In the genomic region with DNA sequence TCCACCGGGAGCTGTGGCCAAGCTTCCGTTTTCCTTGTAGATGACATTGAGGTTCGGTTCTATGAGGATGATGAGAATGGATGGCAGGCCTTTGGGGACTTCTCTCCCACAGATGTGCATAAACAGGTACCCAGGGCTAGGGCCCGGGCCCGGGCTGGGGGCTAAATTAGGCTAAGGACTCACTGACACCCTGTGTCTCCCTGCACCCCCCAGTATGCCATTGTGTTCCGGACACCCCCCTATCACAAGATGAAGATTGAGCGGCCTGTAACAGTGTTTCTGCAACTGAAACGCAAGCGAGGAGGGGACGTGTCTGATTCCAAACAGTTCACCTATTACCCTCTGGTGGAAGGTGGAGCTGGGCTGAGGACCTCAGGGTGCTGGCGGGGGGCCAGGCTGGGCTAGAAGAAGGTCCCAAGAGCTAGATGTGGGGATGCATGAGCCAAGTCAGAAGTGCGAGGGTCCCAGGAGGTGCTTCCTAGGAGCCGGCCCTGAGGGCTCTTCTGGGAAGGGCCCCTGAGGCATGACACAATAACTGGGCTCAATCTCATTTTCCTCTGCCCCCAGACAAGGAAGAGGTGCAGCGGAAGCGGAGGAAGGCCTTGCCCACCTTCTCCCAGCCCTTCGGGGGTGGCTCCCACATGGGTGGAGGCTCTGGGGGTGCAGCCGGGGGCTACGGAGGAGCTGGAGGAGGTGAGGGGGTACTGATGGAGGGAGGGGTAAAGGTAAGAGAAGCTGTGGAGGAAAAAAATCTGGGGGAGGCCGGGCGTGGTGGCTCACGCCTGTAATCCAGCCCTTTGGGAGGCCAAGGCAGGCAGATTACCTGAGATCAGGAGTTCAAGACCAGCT, we compare ENCODE assay signal across 11 cellular contexts. TPM values are rescaled to one million over a fixed set of nuclear protein-coding genes. Genes with fewer than 3 reads are reported as not detected.
DNase-seq lines count a peak whose midpoint lies in the region; ATAC-seq and TF ChIP-seq lines count a peak whose summit lies in the region.
"Had no signal": no experiment of that assay in that cellular context is flagged by ENCODE, and none has a peak within 500 bp of the region (broad histone marks: within the 10 kb centered on the region; RNA-seq: fewer than 3 reads in every experiment).

No MANE protein-coding gene starts in this region.

- no peaks in the 10 kb centered on the region for H3K27me3 Mint-ChIP-seq in activated CD4-positive, alpha-beta T cell treated with anti-CD3 and anti-CD28 coated beads, Interleukin-2, amount 10 ng/mL, durations not matched to agents 24 days and 14 days
- H3K27me3 Mint-ChIP-seq in activated B cell treated with CpG ODN at 0.5 μM for 24 hours = no peaks in the 10 kb centered on the region

- H3K4me1 ChIP-seq in hepatocyte (ENCODE audit: insufficient read depth) (peaks cover 20% of the 10 kb centered on the region), suprapubic skin (peaks cover 68% of the 10 kb centered on the region), mesendoderm (ENCODE audit: control insufficient read depth, low read depth, low read length) (peaks cover 10% of the 10 kb centered on the region)

- TF ChIP-seq CTCF in activated B cell treated with CpG ODN at 0.5 μM for 24 hours (IDR thresholded peaks at IDR 0.05) (no peak), hepatocyte (IDR thresholded peaks at IDR 0.05; ENCODE audit: poor library complexity) (no peak), suprapubic skin (IDR thresholded peaks at IDR 0.05) (no peak)

- no peak overlapping the region for H2BK15ac ChIP-seq in mesendoderm (replicated peaks; ENCODE audit: low read depth)

- no peaks in the 10 kb centered on the region for H3K79me1 ChIP-seq in mesendoderm (ENCODE audit: low read length)

- H3K9me3 ChIP-seq in hepatocyte (ENCODE audit: low read depth) = no peaks in the 10 kb centered on the region
- no peaks in the 10 kb centered on the region for H3K9me3 ChIP-seq in suprapubic skin
- H3K9me3 ChIP-seq: right lobe of liver, SJSA1 had no signal

- H3K27ac ChIP-seq in hepatocyte (peak overlapping the region; percentile 92), suprapubic skin (no peak overlapping the region), mesendoderm (ENCODE audit: low read depth, low read length) (no peak overlapping the region)
- H3K27ac ChIP-seq: SJSA1 had no signal

- no peaks in the 10 kb centered on the region for H3K36me3 ChIP-seq in hepatocyte (replicated peaks; ENCODE audit: insufficient read depth, low read depth)
- peaks cover 21% of the 10 kb centered on the region for H3K36me3 ChIP-seq in suprapubic skin
- no peaks in the 10 kb centered on the region for H3K36me3 ChIP-seq in mesendoderm (ENCODE audit: control insufficient read depth, insufficient read depth, low read length)

- H3K4me1 Mint-ChIP-seq in activated CD4-positive, alpha-beta T cell treated with anti-CD3 and anti-CD28 coated beads, Interleukin-2, amount 10 ng/mL, durations not matched to agents 24 days and 14 days = peaks cover 38% of the 10 kb centered on the region
- peaks cover 51% of the 10 kb centered on the region for H3K4me1 Mint-ChIP-seq in activated B cell treated with CpG ODN at 0.5 μM for 24 hours

- H4K5ac ChIP-seq in mesendoderm (ENCODE audit: low read length) = no peak overlapping the region

- TF ChIP-seq POLR2A in suprapubic skin (IDR thresholded peaks at IDR 0.05) = no peak

- H3K18ac ChIP-seq in mesendoderm (ENCODE audit: low read length) = no peak overlapping the region

- no peak overlapping the region for H2AK5ac ChIP-seq in mesendoderm (ENCODE audit: low read length)

- peak overlapping the region; percentile 90 for H3K4me3 Mint-ChIP-seq in activated CD4-positive, alpha-beta T cell treated with anti-CD3 and anti-CD28 coated beads, Interleukin-2, amount 10 ng/mL, durations not matched to agents 24 days and 14 days
- H3K4me3 Mint-ChIP-seq in activated B cell treated with CpG ODN at 0.5 μM for 24 hours = peak overlapping the region; percentile 94

- no peak overlapping the region for H4K8ac ChIP-seq in mesendoderm (ENCODE audit: low read depth, low read length)

- intact Hi-C loops in activated CD4-positive, alpha-beta T cell treated with anti-CD3 and anti-CD28 coated beads, Interleukin-2, amount 10 ng/mL, durations not matched to agents 24 days and 14 days (cut with micrococcal nuclease) = loop anchor here (1.0 kb wide), 1 partner anchor 168 kb away; no protein-coding TSS in a partner anchor
- intact Hi-C loops in activated B cell treated with CpG ODN at 0.5 μM for 24 hours (cut with micrococcal nuclease) = loop anchor here (1.0 kb wide), 2 partner anchors 23 to 266 kb away; no protein-coding TSS in a partner anchor

- no peak overlapping the region for H3K4me3 ChIP-seq in hepatocyte
- peak overlapping the region; percentile 71 for H3K4me3 ChIP-seq in suprapubic skin
- no peak overlapping the region for H3K4me3 ChIP-seq in mesendoderm (ENCODE audit: low read length)

- no peak overlapping the region for H3K4ac ChIP-seq in mesendoderm (ENCODE audit: low read depth, low read length)

- H3K27ac Mint-ChIP-seq in activated CD4-positive, alpha-beta T cell treated with anti-CD3 and anti-CD28 coated beads, Interleukin-2, amount 10 ng/mL, durations not matched to agents 24 days and 14 days = peak overlapping the region; percentile 73
- H3K27ac Mint-ChIP-seq in activated B cell treated with CpG ODN at 0.5 μM for 24 hours = peak overlapping the region; percentile 97

- H3K4me2 ChIP-seq in hepatocyte (peak overlapping the region; percentile 97), mesendoderm (ENCODE audit: low read length) (no peak overlapping the region)

- POLR2A ChIA-PET in activated B cell treated with CpG ODN at 0.5 μM for 24 hours (lab: Charles Lee) = interaction anchor here (0.6 to 15.2 kb wide), 21 partner anchors 6 to 1657 kb away, joined by 3 to 305 read pairs (median 6); a partner anchor contains a TSS

- CTCF ChIA-PET in activated B cell treated with CpG ODN at 0.5 μM for 24 hours (lab: Charles Lee) = interaction anchor here (0.7 to 2.6 kb wide), 10 partner anchors 8 to 169 kb away, joined by 3 to 24 read pairs (median 6); a partner anchor contains a TSS

- H3K23ac ChIP-seq in mesendoderm (ENCODE audit: low read length) = no peak overlapping the region

- H3K9me2 ChIP-seq in hepatocyte (replicated peaks; ENCODE audit: insufficient read depth) = no peaks in the 10 kb centered on the region

- H2BK5ac ChIP-seq in mesendoderm (ENCODE audit: low read length) = no peak overlapping the region

- H3K27me3 ChIP-seq in hepatocyte = no peaks in the 10 kb centered on the region
- no peaks in the 10 kb centered on the region for H3K27me3 ChIP-seq in suprapubic skin
- H3K27me3 ChIP-seq in mesendoderm (ENCODE audit: insufficient read depth, low read length, poor library complexity) = no peaks in the 10 kb centered on the region
- H3K27me3 ChIP-seq: right lobe of liver, SJSA1 had no signal

- ATAC-seq in activated B cell treated with CpG ODN at 0.5 μM for 24 hours (ENCODE audit: low read depth) (no peak), HG02840 (IDR thresholded peaks at IDR 0.05; ENCODE audit: low FRiP score, unreplicated experiment) (no peak)

- H4K20me1 ChIP-seq in hepatocyte (ENCODE audit: insufficient read depth, poor library complexity, severe bottlenecking) = no peaks in the 10 kb centered on the region

- no peak overlapping the region for H3K9ac ChIP-seq in mesendoderm (ENCODE audit: low read length)

- peaks cover 11% of the 10 kb centered on the region for H3K79me2 ChIP-seq in hepatocyte
- H3K79me2 ChIP-seq in mesendoderm (ENCODE audit: control insufficient read depth, insufficient read depth, low read length) = no peaks in the 10 kb centered on the region

- peaks cover 72% of the 10 kb centered on the region for H3K36me3 Mint-ChIP-seq in activated CD4-positive, alpha-beta T cell treated with anti-CD3 and anti-CD28 coated beads, Interleukin-2, amount 10 ng/mL, durations not matched to agents 24 days and 14 days (ENCODE audit: low read depth)
- H3K36me3 Mint-ChIP-seq in activated B cell treated with CpG ODN at 0.5 μM for 24 hours (ENCODE audit: low read depth) = peaks cover 72% of the 10 kb centered on the region

- WGBS in hepatocyte (ENCODE audit: low lambda C conversion rate, missing lambda C conversion rate) = 97% methylated on average over 19 of the region's 21 CpGs
- WGBS in suprapubic skin = 84% methylated on average over 19 of the region's 21 CpGs
- no CpG with 5 or more reads among the region's 21 CpGs for WGBS in mesendoderm (ENCODE audit: extremely low coverage, insufficient coverage, low lambda C conversion rate)

- peak; percentile 63 for DNase-seq in activated CD4-positive, alpha-beta T cell treated with anti-CD3 and anti-CD28 coated beads, Interleukin-2, amount 10 ng/mL, durations not matched to agents 24 days and 14 days
- no peak for DNase-seq in activated CD4-positive, alpha-beta T cell treated with anti-CD3 and anti-CD28 coated beads, Interleukin-2, amount 50 U/mL, for 1 hour
- DNase-seq in activated B cell treated with CpG ODN at 0.5 μM for 24 hours = no peak
- no peak for DNase-seq in hepatocyte (ENCODE audit: low spot score)
- peak in 1 of 2 donors; percentile 64 for DNase-seq in suprapubic skin (ENCODE audit: low spot score in 2 of 2)
- DNase-seq in mesendoderm = no peak
- no peak for DNase-seq in iPS-NIHi7 (ENCODE audit: extremely low spot score)

- no peak for TF ChIP-seq EP300 in suprapubic skin (IDR thresholded peaks at IDR 0.05)

- H2AFZ ChIP-seq in hepatocyte = no peak overlapping the region

- no peak overlapping the region for H3K56ac ChIP-seq in mesendoderm (ENCODE audit: low read length)

- H2BK120ac ChIP-seq in mesendoderm (ENCODE audit: low read depth, low read length) = no peak overlapping the region

- no peaks in the 10 kb centered on the region for H3K9me3 Mint-ChIP-seq in activated CD4-positive, alpha-beta T cell treated with anti-CD3 and anti-CD28 coated beads, Interleukin-2, amount 10 ng/mL, durations not matched to agents 24 days and 14 days
- no peaks in the 10 kb centered on the region for H3K9me3 Mint-ChIP-seq in activated B cell treated with CpG ODN at 0.5 μM for 24 hours

RNA-seq across cellular contexts. Expression of a gene that starts 2.9 kb away (rescaled TPM):
- total RNA-seq in activated CD4-positive, alpha-beta T cell treated with anti-CD3 and anti-CD28 coated beads, Interleukin-2, amount 10 ng/mL, durations not matched to agents 24 days and 14 days = 300 and 311 TPM in 2 replicates
- total RNA-seq in activated B cell treated with CpG ODN at 0.5 μM for 24 hours = 550 and 622 TPM in 2 replicates
- 13.0 and 23.2 TPM in 2 replicates for total RNA-seq in hepatocyte
- 27.4 and 29.6 TPM in 2 replicates for polyA plus RNA-seq in hepatocyte
- total RNA-seq in suprapubic skin = 10 to 100 TPM; 14.4 to 18.5 (median 16.0) TPM
- 5.3 TPM for polyA plus RNA-seq in mesendoderm (2013, experiment 1 of 2)
- polyA plus RNA-seq in mesendoderm (2013, experiment 2 of 2) = 4.7 TPM

RNA-seq across cellular contexts. Expression of a gene that starts 20.2 kb away (rescaled TPM):
- total RNA-seq in activated CD4-positive, alpha-beta T cell treated with anti-CD3 and anti-CD28 coated beads, Interleukin-2, amount 10 ng/mL, durations not matched to agents 24 days and 14 days = 10.4 and 12.1 TPM in 2 replicates
- total RNA-seq in activated B cell treated with CpG ODN at 0.5 μM for 24 hours (1.4 and 1.5 TPM in 2 replicates), hepatocyte (9.9 and 13.1 TPM in 2 replicates), suprapubic skin (1 to 10 TPM; 1.7 to 4.8 (median 2.1) TPM)
- 20.1 and 21.5 TPM in 2 replicates for polyA plus RNA-seq in hepatocyte
- polyA plus RNA-seq in mesendoderm (2013, experiment 1 of 2) = 0.44 TPM
- polyA plus RNA-seq in mesendoderm (2013, experiment 2 of 2) = 0.53 TPM
- total RNA-seq: M059J had no signal

RNA-seq across cellular contexts. Expression of a gene that starts 22.2 kb away (rescaled TPM):
- 14.0 and 16.4 TPM in 2 replicates for total RNA-seq in activated CD4-positive, alpha-beta T cell treated with anti-CD3 and anti-CD28 coated beads, Interleukin-2, amount 10 ng/mL, durations not matched to agents 24 days and 14 days
- total RNA-seq in activated B cell treated with CpG ODN at 0.5 μM for 24 hours = 15.7 and 18.9 TPM in 2 replicates
- total RNA-seq in hepatocyte = 16.3 and 25.0 TPM in 2 replicates
- polyA plus RNA-seq in hepatocyte = 42.3 and 47.4 TPM in 2 replicates
- 10 to 100 TPM; 12.5 to 17.9 (median 13.8) TPM for total RNA-seq in suprapubic skin
- polyA plus RNA-seq in mesendoderm (2013, experiment 1 of 2) = 5.0 TPM
- polyA plus RNA-seq in mesendoderm (2013, experiment 2 of 2) = 4.6 TPM

RNA-seq across cellular contexts. Expression of a gene that starts 34.0 kb away (rescaled TPM):
- 64.2 and 67.6 TPM in 2 replicates for total RNA-seq in activated CD4-positive, alpha-beta T cell treated with anti-CD3 and anti-CD28 coated beads, Interleukin-2, amount 10 ng/mL, durations not matched to agents 24 days and 14 days
- 43.7 and 46.0 TPM in 2 replicates for total RNA-seq in activated B cell treated with CpG ODN at 0.5 μM for 24 hours
- total RNA-seq in hepatocyte = 37.9 and 45.4 TPM in 2 replicates
- polyA plus RNA-seq in hepatocyte = 77.9 and 79.9 TPM in 2 replicates
- total RNA-seq in suprapubic skin = 10 to 100 TPM; 25.0 to 61.2 (median 40.2) TPM
- polyA plus RNA-seq in mesendoderm (2013, experiment 1 of 2) = 39.1 TPM
- 40.9 TPM for polyA plus RNA-seq in mesendoderm (2013, experiment 2 of 2)

RNA-seq across cellular contexts. Expression of a gene that starts 52.9 kb away (rescaled TPM):
- total RNA-seq in activated CD4-positive, alpha-beta T cell treated with anti-CD3 and anti-CD28 coated beads, Interleukin-2, amount 10 ng/mL, durations not matched to agents 24 days and 14 days = 0.33 and 0.52 TPM in 2 replicates
- total RNA-seq in activated B cell treated with CpG ODN at 0.5 μM for 24 hours (0.35 and 0.51 TPM in 2 replicates), hepatocyte (5.6 and 7.7 TPM in 2 replicates), suprapubic skin (1 to 10 TPM; 1.4 to 7.1 (median 5.4) TPM)
- 5.2 and 8.3 TPM in 2 replicates for polyA plus RNA-seq in hepatocyte
- 0.24 TPM for polyA plus RNA-seq in mesendoderm (2013, experiment 1 of 2)
- polyA plus RNA-seq in mesendoderm (2013, experiment 2 of 2) = 0.21 TPM
- total RNA-seq: M059J, right lobe of liver, SJSA1 had no signal

Comparison
In these comparisons a context has a peak if more than half of its experiments do, and no peak if none do; other contexts are left out.
1. RNA of a gene that starts 2.9 kb away (total RNA-seq): 550 to 622 TPM in activated B cell treated with CpG ODN at 0.5 μM for 24 hours and 300 to 311 TPM in activated CD4-positive, alpha-beta T cell treated with anti-CD3 and anti-CD28 coated beads, Interleukin-2, amount 10 ng/mL, durations not matched to agents 24 days and 14 days; 13.0 to 23.2 TPM in hepatocyte and 14.4 to 18.5 TPM in suprapubic skin; every median in the first group is over 10 times any median in the second.